In genomic region chr1:53026254-53026653, GRCh38 we compare ENCODE assay signal across 21 cellular contexts. TPM values are rescaled to one million over a fixed set of nuclear protein-coding genes. Genes with fewer than 3 reads are reported as not detected.
A peak's percentile ranks its signal among the peaks of the same experiment; 100 is the strongest.
DNase-seq lines count a peak whose midpoint lies in the region; ATAC-seq and TF ChIP-seq lines count a peak whose summit lies in the region.
"Had no signal": no experiment of that assay in that cellular context is flagged by ENCODE, and none has a peak within 500 bp of the region (broad histone marks: within the 10 kb centered on the region; RNA-seq: fewer than 3 reads in every experiment).

No MANE protein-coding gene starts in this region.

- H3F3A ChIP-seq in GM23248 (ENCODE audit: insufficient read depth) (peaks cover 8% of the 10 kb centered on the region; the same call in 1 of the 2 replicates), smooth muscle cell (ENCODE audit: low read depth) (no peaks in the 10 kb centered on the region)

- no peaks in the 10 kb centered on the region for H3K9me3 ChIP-seq in GM23248 (ENCODE audit: low read depth)
- H3K9me3 ChIP-seq in HEK293 (ENCODE audit: control insufficient read depth, insufficient read depth, low read depth, low read length): no peaks in the 10 kb centered on the region
- H3K9me3 ChIP-seq in fibroblast of lung (ENCODE audit: control insufficient read depth, insufficient read depth, low read depth, low read length): no peaks in the 10 kb centered on the region
- H3K9me3 ChIP-seq in sigmoid colon: no peaks in the 10 kb centered on the region
- H3K9me3 ChIP-seq in smooth muscle cell (replicated peaks; ENCODE audit: low read depth): no peaks in the 10 kb centered on the region
- H3K9me3 ChIP-seq: MG63, Peyer's patch had no signal

- intact Hi-C loops in sigmoid colon (cut with DNase I) (loop anchor here (5.0 kb wide), 1 partner anchor 36 kb away; the partner anchor contains the start of gene PODN), natural killer cell (cut with micrococcal nuclease) (no loop called here)

- H2AFZ ChIP-seq in GM23248 (no peak overlapping the region), fibroblast of lung (ENCODE audit: low read length) (no peak overlapping the region), smooth muscle cell (ENCODE audit: low read depth) (no peak overlapping the region)

- no peak overlapping the region for H3K9ac ChIP-seq in GM23248
- no peak overlapping the region for H3K9ac ChIP-seq in fibroblast of lung (ENCODE audit: insufficient read depth, low read length)
- no peak overlapping the region for H3K9ac ChIP-seq in smooth muscle cell (ENCODE audit: low read depth)

- no peak for TF ChIP-seq EP300 in sigmoid colon (IDR thresholded peaks at IDR 0.05)

- no peak overlapping the region for H3K4me3 ChIP-seq in GM23248
- no peak overlapping the region for H3K4me3 ChIP-seq in HEK293 (ENCODE audit: low read depth, low read length)
- H3K4me3 ChIP-seq in fibroblast of lung (replicated peaks in 1 of 4; ENCODE audit: control extremely low read depth in 1 of 4, insufficient read depth in 1 of 4, low read depth in 3 of 4, low read length in 4 of 4): no peak overlapping the region
- H3K4me3 ChIP-seq in sigmoid colon: no peak overlapping the region
- H3K4me3 ChIP-seq in smooth muscle cell: no peak overlapping the region
- H3K4me3 ChIP-seq: K562, MG63, Peyer's patch had no signal

- no peaks in the 10 kb centered on the region for H3K36me3 Mint-ChIP-seq in natural killer cell
- peaks cover 0 to 38% (median 11%) of the 10 kb centered on the region in 3 donors for H3K36me3 Mint-ChIP-seq in naive thymus-derived CD8-positive, alpha-beta T cell

- H3K27me3 ChIP-seq in GM23248 (replicated peaks; ENCODE audit: insufficient read depth) (no peaks in the 10 kb centered on the region), fibroblast of lung (ENCODE audit: control insufficient read depth, insufficient read depth, low read length) (no peaks in the 10 kb centered on the region), sigmoid colon (no peaks in the 10 kb centered on the region), smooth muscle cell (ENCODE audit: low read depth) (no peaks in the 10 kb centered on the region)
- H3K27me3 ChIP-seq: MG63, Peyer's patch had no signal

- 60 to 62% methylated on average over 2 of the region's 2 CpGs for WGBS in GM23248 (ENCODE audit: low coverage in 1 of 2, low lambda C conversion rate in 2 of 2, missing lambda C conversion rate in 2 of 2), 2 experiments
- 74 to 76% methylated on average over 2 of the region's 2 CpGs for WGBS in sigmoid colon, 2 donors
- WGBS in smooth muscle cell (ENCODE audit: low lambda C conversion rate): 73% methylated on average over 2 of the region's 2 CpGs

- TF ChIP-seq POLR2A in sigmoid colon (IDR thresholded peaks at IDR 0.05): no peak

- no peak for ATAC-seq in natural killer cell
- ATAC-seq in naive thymus-derived CD8-positive, alpha-beta T cell: no peak
- ATAC-seq: K562 had no signal

- no peak overlapping the region for H3K27ac Mint-ChIP-seq in natural killer cell
- no peak overlapping the region for H3K27ac Mint-ChIP-seq in naive thymus-derived CD8-positive, alpha-beta T cell
- H3K27ac Mint-ChIP-seq: CD4-positive, CD25-positive, alpha-beta regulatory T cell; HFFc6 had no signal

- H4K20me1 ChIP-seq in GM23248 (ENCODE audit: insufficient read depth) (no peaks in the 10 kb centered on the region), fibroblast of lung (ENCODE audit: control insufficient read depth, extremely low read depth, insufficient read depth, low read length) (no peaks in the 10 kb centered on the region), smooth muscle cell (ENCODE audit: low read depth) (peaks cover 52% of the 10 kb centered on the region)

- peaks cover 92% of the 10 kb centered on the region for H3K79me2 ChIP-seq in GM23248 (ENCODE audit: insufficient read depth)
- H3K79me2 ChIP-seq in fibroblast of lung (ENCODE audit: control insufficient read depth, insufficient read depth, low read length): peaks cover 24% of the 10 kb centered on the region
- peaks cover 10% of the 10 kb centered on the region for H3K79me2 ChIP-seq in smooth muscle cell (ENCODE audit: low read depth)

- no peak overlapping the region for H3K4me3 Mint-ChIP-seq in natural killer cell
- no peak overlapping the region for H3K4me3 Mint-ChIP-seq in naive thymus-derived CD8-positive, alpha-beta T cell
- H3K4me3 Mint-ChIP-seq: CD4-positive, CD25-positive, alpha-beta regulatory T cell; HFFc6 had no signal

- no peaks in the 10 kb centered on the region for H3K9me2 ChIP-seq in GM23248 (ENCODE audit: insufficient read depth)

- DNase-seq in GM23248 (no peak), fibroblast of lung (ENCODE audit: low read depth in 2 of 2) (peak in 1 of 2 donors; percentile 11), sigmoid colon (no peak), smooth muscle cell (lab: John Stamatoyannopoulos, UW; ENCODE audit: unreplicated experiment) (no peak), natural killer cell (no peak)
- DNase-seq in naive thymus-derived CD8-positive, alpha-beta T cell: no peak
- DNase-seq: CD4-positive, CD25-positive, alpha-beta regulatory T cell; COR-L47; DMS79; HFFc6; MG63; NCI-H1417; NCI-H1694 treated with DMSO at 0.1 percent for 48 hours; NCI-H2081 treated with DMSO at 0.1 percent for 48 hours; NCI-H2171 treated with DMSO at 0.1 percent for 48 hours; NCI-H524 treated with DMSO at 0.1 percent for 48 hours; Peyer's patch had no signal

- no peaks in the 10 kb centered on the region for H3K27me3 Mint-ChIP-seq in natural killer cell (ENCODE audit: low read depth in 2 of 2)
- no peaks in the 10 kb centered on the region for H3K27me3 Mint-ChIP-seq in naive thymus-derived CD8-positive, alpha-beta T cell
- H3K27me3 Mint-ChIP-seq: CD4-positive, CD25-positive, alpha-beta regulatory T cell had no signal

- POLR2A ChIA-PET in HEK293 (lab: Yijun Ruan, JAX): no interaction called here
- POLR2A ChIA-PET in naive thymus-derived CD8-positive, alpha-beta T cell (lab: Charles Lee): no interaction called here

- TF ChIP-seq CTCF in HEK293 (tag by site-specific recombination; IDR thresholded peaks at IDR 0.05) (no peak), fibroblast of lung (conservative IDR thresholded peaks at IDR 0.05 in 1 of 2, IDR thresholded peaks at IDR 0.05 in 1 of 2; ENCODE audit: low read depth in 1 of 2, low read length in 2 of 2) (no peak), sigmoid colon (IDR thresholded peaks at IDR 0.05) (no peak), smooth muscle cell (IDR thresholded peaks at IDR 0.05; ENCODE audit: borderline replicate concordance, insufficient read depth, poor library complexity, severe bottlenecking) (no peak), natural killer cell (IDR thresholded peaks at IDR 0.05) (no peak)

- 0 out of 2 replicates have a peak overlapping the region, but pooled peaks have one; percentile 65 for H3K27ac ChIP-seq in GM23248
- H3K27ac ChIP-seq in HEK293 (ENCODE audit: extremely low read depth, low read depth, low read length): no peak overlapping the region
- peak overlapping the region; percentile 11 for H3K27ac ChIP-seq in fibroblast of lung (ENCODE audit: insufficient read depth, low read length)
- peak overlapping the region in 3 of 4 donors; percentile 73 to 85 (median 77) for H3K27ac ChIP-seq in sigmoid colon
- H3K27ac ChIP-seq in smooth muscle cell (ENCODE audit: low read depth): no peak overlapping the region

- no peak overlapping the region for H3K4me2 ChIP-seq in GM23248 (ENCODE audit: unreplicated experiment)
- H3K4me2 ChIP-seq in fibroblast of lung (ENCODE audit: extremely low read depth, insufficient read depth, low read length): no peak overlapping the region
- H3K4me2 ChIP-seq in smooth muscle cell: no peak overlapping the region

- in situ Hi-C loops in GM23248 (cut with MboI): no loop called here

- peaks cover 9 to 11% of the 10 kb centered on the region in 2 donors for H3K4me1 Mint-ChIP-seq in natural killer cell
- H3K4me1 Mint-ChIP-seq in naive thymus-derived CD8-positive, alpha-beta T cell: peaks cover 6 to 13% (median 9%) of the 10 kb centered on the region in 4 donors

- no peaks in the 10 kb centered on the region for H3K9me3 Mint-ChIP-seq in natural killer cell
- no peaks in the 10 kb centered on the region for H3K9me3 Mint-ChIP-seq in naive thymus-derived CD8-positive, alpha-beta T cell
- H3K9me3 Mint-ChIP-seq: CD4-positive, CD25-positive, alpha-beta regulatory T cell; HFFc6 had no signal

- CTCF ChIA-PET in HEK293 (lab: Yijun Ruan, JAX): interaction anchor here (1.3 kb wide), 1 partner anchor 9 kb away, joined by 3 read pairs; no protein-coding TSS in a partner anchor

- H3K36me3 ChIP-seq in GM23248 (ENCODE audit: low read depth) (0 out of 2 replicates have a peak, but pooled peaks cover 11% of the 10 kb centered on the region), HEK293 (ENCODE audit: control insufficient read depth in 2 of 2, insufficient read depth in 1 of 2, low read length in 2 of 2) (peaks cover 0 to 9% of the 10 kb centered on the region in 2 experiments; a peak in 2 of 3 replicates), fibroblast of lung (ENCODE audit: control insufficient read depth, insufficient read depth, low read length) (no peaks in the 10 kb centered on the region), sigmoid colon (peaks cover 0 to 16% (median 0%) of the 10 kb centered on the region in 4 donors), smooth muscle cell (ENCODE audit: low read depth) (no peaks in the 10 kb centered on the region)

- H3K4me1 ChIP-seq in GM23248 (ENCODE audit: insufficient read depth) (peaks cover 17% of the 10 kb centered on the region), HEK293 (ENCODE audit: control insufficient read depth, insufficient read depth, low read length) (no peaks in the 10 kb centered on the region; the same call in 1 of the 2 replicates), fibroblast of lung (ENCODE audit: control insufficient read depth, extremely low read depth, insufficient read depth, low read length) (peaks cover 14% of the 10 kb centered on the region), sigmoid colon (peaks cover 0 to 67% (median 32%) of the 10 kb centered on the region in 4 donors), smooth muscle cell (ENCODE audit: low read depth) (peaks cover 5% of the 10 kb centered on the region)

TF ChIP-seq in HEK293, 187 proteins besides CTCF, POLR2A, EP300 and RAD21 (continues in another document):
- 0 out of 2 replicates have a peak, but pooled peaks have one; percentile 12 for TF ChIP-seq GLIS1 (tag by site-specific recombination; IDR thresholded peaks at IDR 0.05)

RNA-seq across cellular contexts. Expression of gene PODN, which starts 35.8 kb away (rescaled TPM):
- 54.0 and 54.8 TPM in 2 replicates for total RNA-seq in GM23248 (2014; rRNA removed; shearing (Covaris generic))
- polyA plus RNA-seq in GM23248 (2016; fragmentation: Nextera tagmentation; extraction: Ambion mirVana) (71.6 and 73.7 TPM in 2 replicates), fibroblast of lung (21.8 and 31.6 TPM in 2 replicates), sigmoid colon (10 to 100 TPM in 2 of 3 donors, 1 to 10 TPM in 1; 1.6 to 16.2 (median 13.8) TPM), smooth muscle cell (0.45 and 1.1 TPM in 2 replicates)
- total RNA-seq in fibroblast of lung (49.7 and 67.5 TPM in 2 replicates), sigmoid colon (100 to 1,000 TPM in 1 of 4 donors, 10 to 100 TPM in 3; 67.6 to 200 (median 88.6) TPM), smooth muscle cell (0.27 TPM in 1 of 2 replicates, not detected in the other), natural killer cell (10 to 100 TPM in 2 of 3 donors, 1 to 10 TPM in 1; 8.8 to 13.2 (median 11.2) TPM)
- 36.5 and 62.7 TPM in 2 replicates for polyA plus RNA-seq in fibroblast of lung (2012)
- 21.2 and 26.8 TPM in 2 replicates for polyA minus RNA-seq in fibroblast of lung (ENCODE audit: low replicate concordance)
- not detected for total RNA-seq in naive thymus-derived CD8-positive, alpha-beta T cell
- polyA plus RNA-seq in naive thymus-derived CD8-positive, alpha-beta T cell: under 1 TPM in 1 of 3 donors, not detected in 2; 0.35 TPM
- total RNA-seq: CD4-positive, CD25-positive, alpha-beta regulatory T cell; K562; LHCN-M2; OCI-LY7 had no signal
- polyA plus RNA-seq: CD4-positive, CD25-positive, alpha-beta regulatory T cell; K562 had no signal

Comparison
In these comparisons a context has a peak if more than half of its experiments do, and no peak if none do; other contexts are left out.
1. H3K27ac ChIP-seq: peak in GM23248 (single experiment), fibroblast of lung (single experiment) and sigmoid colon (3 of 4); none in HEK293 (single experiment) and smooth muscle cell (single experiment).